ENCODE assay signal across 13 cellular contexts in the genomic region with DNA sequence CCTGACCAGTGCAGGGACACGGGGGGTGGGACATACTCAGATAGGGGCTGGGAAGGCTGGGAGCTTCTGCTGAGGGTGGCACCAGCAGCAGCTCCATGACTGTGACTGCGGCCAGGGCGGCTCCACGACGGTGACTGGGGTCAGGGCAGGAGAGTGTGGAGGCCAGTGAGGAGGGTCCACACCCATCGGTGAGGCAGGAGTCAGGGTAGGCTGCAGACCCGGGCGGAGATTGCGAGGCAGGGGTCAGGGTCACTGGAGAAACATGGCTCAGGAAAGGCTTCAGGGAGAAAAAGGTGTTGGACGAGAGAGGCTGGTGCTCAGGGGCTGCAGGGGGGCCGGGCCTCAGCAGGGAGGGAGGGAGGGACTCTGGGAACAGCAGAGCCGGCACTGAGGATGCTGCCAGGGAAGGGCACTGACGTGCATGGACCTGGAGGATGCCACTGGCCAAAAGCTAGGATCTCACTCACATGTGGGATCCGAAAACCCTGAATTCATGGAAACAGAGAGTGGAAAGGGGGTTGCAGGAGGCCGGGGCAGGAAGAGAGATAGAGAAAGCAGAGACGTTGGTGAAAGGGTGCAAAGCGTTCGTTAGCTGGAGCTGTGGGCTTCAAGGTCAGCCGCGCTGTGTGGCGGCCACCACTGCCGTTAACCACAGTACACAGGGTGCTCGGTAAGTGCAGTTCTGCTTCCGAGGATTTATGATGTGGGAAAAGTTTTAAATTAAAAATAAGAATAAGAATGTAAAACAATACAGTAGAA.
"Had no signal": no experiment of that assay in that cellular context is flagged by ENCODE, and none has a peak within 500 bp of the region (broad histone marks: within the 10 kb centered on the region; RNA-seq: fewer than 3 reads in every experiment).

No MANE protein-coding gene starts in this region.

- DNase-seq: activated CD4-positive, alpha-beta T cell treated with anti-CD3 and anti-CD28 coated beads for 48 hours; activated CD8-positive, alpha-beta memory T cell treated with anti-CD3 and anti-CD28 coated beads for 24 hours; activated naive CD4-positive, alpha-beta T cell treated with anti-CD3 and anti-CD28 coated beads, Interleukin-2, amount 10 ng/mL, durations not matched to agents 7 days and 5 days; dermis blood vessel endothelial cell; glutamatergic neuron; mesenchymal stem cell; small intestine; transverse colon had no signal

- H3K4me1 ChIP-seq: body of pancreas, transverse colon had no signal

- H3K9me3 ChIP-seq: body of pancreas, transverse colon had no signal

- H3K27ac Mint-ChIP-seq: activated naive CD4-positive, alpha-beta T cell treated with anti-CD3 and anti-CD28 coated beads, Interleukin-2, amount 10 ng/mL, durations not matched to agents 7 days and 5 days; stimulated activated effector memory CD8-positive, alpha-beta T cell treated with anti-CD3 and anti-CD28 coated beads, Interleukin-12 subunit alpha, Interleukin-12 subunit beta, amount 100 ng/mL, for 72 hours; T-helper 1 cell treated with Interleukin-12 subunit alpha and Interleukin-12 subunit beta and Interleukin-4 antibody, amounts not matched to agents 30 μg/mL and 1 μg/mL, for 36 hours; WTC11 had no signal

- H3K4me3 Mint-ChIP-seq: activated naive CD4-positive, alpha-beta T cell treated with anti-CD3 and anti-CD28 coated beads, Interleukin-2, amount 10 ng/mL, durations not matched to agents 7 days and 5 days; neural crest cell; stimulated activated effector memory CD8-positive, alpha-beta T cell treated with anti-CD3 and anti-CD28 coated beads, Interleukin-12 subunit alpha, Interleukin-12 subunit beta, amount 100 ng/mL, for 72 hours; T-helper 1 cell treated with Interleukin-12 subunit alpha and Interleukin-12 subunit beta and Interleukin-4 antibody, amounts not matched to agents 30 μg/mL and 1 μg/mL, for 36 hours; WTC11 had no signal

- H3K27ac ChIP-seq: body of pancreas, transverse colon had no signal

- ATAC-seq: body of pancreas; stimulated activated effector memory CD8-positive, alpha-beta T cell treated with anti-CD3 and anti-CD28 coated beads, Interleukin-12 subunit alpha, Interleukin-12 subunit beta, amount 100 ng/mL, for 72 hours had no signal

- H3K36me3 Mint-ChIP-seq: stimulated activated effector memory CD8-positive, alpha-beta T cell treated with anti-CD3 and anti-CD28 coated beads, Interleukin-12 subunit alpha, Interleukin-12 subunit beta, amount 100 ng/mL, for 72 hours; WTC11 had no signal

- H3K36me3 ChIP-seq: transverse colon had no signal

- H3K9me3 Mint-ChIP-seq: activated naive CD4-positive, alpha-beta T cell treated with anti-CD3 and anti-CD28 coated beads, Interleukin-2, amount 10 ng/mL, durations not matched to agents 7 days and 5 days; stimulated activated effector memory CD8-positive, alpha-beta T cell treated with anti-CD3 and anti-CD28 coated beads, Interleukin-12 subunit alpha, Interleukin-12 subunit beta, amount 100 ng/mL, for 72 hours; T-helper 1 cell treated with Interleukin-12 subunit alpha and Interleukin-12 subunit beta and Interleukin-4 antibody, amounts not matched to agents 30 μg/mL and 1 μg/mL, for 36 hours; WTC11 had no signal

- H3K4me3 ChIP-seq: body of pancreas, transverse colon had no signal

- H3K4me1 Mint-ChIP-seq: activated naive CD4-positive, alpha-beta T cell treated with anti-CD3 and anti-CD28 coated beads, Interleukin-2, amount 10 ng/mL, durations not matched to agents 7 days and 5 days; stimulated activated effector memory CD8-positive, alpha-beta T cell treated with anti-CD3 and anti-CD28 coated beads, Interleukin-12 subunit alpha, Interleukin-12 subunit beta, amount 100 ng/mL, for 72 hours had no signal
